Comparison of ENCODE assay signal across 23 cellular contexts in genomic region chr6:15741405-15741804, GRCh38.
"Had no signal": no experiment of that assay in that cellular context is flagged by ENCODE, and none has a peak within 500 bp of the region (broad histone marks: within the 10 kb centered on the region; RNA-seq: fewer than 3 reads in every experiment).

No MANE protein-coding gene starts in this region.

- DNase-seq: hypothalamus; immature natural killer cell; kidney; left colon; left lung; lower lobe of right lung; mammary epithelial cell; mesenchymal stem cell; naive thymus-derived CD8-positive, alpha-beta T cell; nucleus accumbens; pancreas; posterior cingulate gyrus; retina; right cardiac atrium; sigmoid colon; small intestine; spleen; stimulated activated CD4-positive, alpha-beta T cell treated with anti-CD3 and anti-CD28 coated beads, Interleukin-4, amount 100 ng/mL, for 24 hours; stimulated activated naive CD4-positive, alpha-beta T cell; tibial artery; trophoblast cell; upper lobe of right lung had no signal

- ATAC-seq: left colon; left lung; lower lobe of right lung; naive thymus-derived CD8-positive, alpha-beta T cell; pancreas; right cardiac atrium; stimulated activated effector memory CD8-positive, alpha-beta T cell treated with anti-CD3 and anti-CD28 coated beads, Interleukin-12 subunit alpha, Interleukin-12 subunit beta, amount 100 ng/mL, for 72 hours; upper lobe of right lung had no signal
